ENCODE assay signal across 1 cellular context in the genomic region with DNA sequence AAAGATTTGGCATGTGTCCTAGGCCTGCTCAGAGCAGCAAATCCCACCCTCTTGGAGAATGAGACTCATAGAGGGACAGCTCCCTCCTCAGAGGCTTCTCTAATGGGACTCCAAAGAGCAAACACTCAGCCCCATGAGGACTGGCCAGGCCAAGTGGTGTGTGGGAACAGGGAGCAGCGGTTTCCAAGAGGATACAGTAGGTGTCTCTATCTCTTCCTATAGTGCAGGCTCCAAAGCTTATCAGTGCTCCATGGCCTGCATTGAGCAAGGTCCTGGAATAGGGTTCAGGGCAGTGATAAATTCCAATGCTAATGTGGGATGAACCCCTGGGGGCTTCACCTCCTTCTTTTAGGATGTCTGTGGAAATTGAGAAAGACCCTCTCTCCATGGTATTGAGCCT.
TF ChIP-seq lines count a peak whose summit lies in the region.

No MANE protein-coding gene starts in this region.

TF ChIP-seq in WTC11, 78 proteins besides CTCF, POLR2A, EP300 and RAD21 (continued from another document):
- TF ChIP-seq, protein P1, sequence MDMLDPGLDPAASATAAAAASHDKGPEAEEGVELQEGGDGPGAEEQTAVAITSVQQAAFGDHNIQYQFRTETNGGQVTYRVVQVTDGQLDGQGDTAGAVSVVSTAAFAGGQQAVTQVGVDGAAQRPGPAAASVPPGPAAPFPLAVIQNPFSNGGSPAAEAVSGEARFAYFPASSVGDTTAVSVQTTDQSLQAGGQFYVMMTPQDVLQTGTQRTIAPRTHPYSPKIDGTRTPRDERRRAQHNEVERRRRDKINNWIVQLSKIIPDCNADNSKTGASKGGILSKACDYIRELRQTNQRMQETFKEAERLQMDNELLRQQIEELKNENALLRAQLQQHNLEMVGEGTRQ (CRISPR knock-in tag; IDR thresholded peaks at IDR 0.05): no peak
- TF ChIP-seq, protein P2, sequence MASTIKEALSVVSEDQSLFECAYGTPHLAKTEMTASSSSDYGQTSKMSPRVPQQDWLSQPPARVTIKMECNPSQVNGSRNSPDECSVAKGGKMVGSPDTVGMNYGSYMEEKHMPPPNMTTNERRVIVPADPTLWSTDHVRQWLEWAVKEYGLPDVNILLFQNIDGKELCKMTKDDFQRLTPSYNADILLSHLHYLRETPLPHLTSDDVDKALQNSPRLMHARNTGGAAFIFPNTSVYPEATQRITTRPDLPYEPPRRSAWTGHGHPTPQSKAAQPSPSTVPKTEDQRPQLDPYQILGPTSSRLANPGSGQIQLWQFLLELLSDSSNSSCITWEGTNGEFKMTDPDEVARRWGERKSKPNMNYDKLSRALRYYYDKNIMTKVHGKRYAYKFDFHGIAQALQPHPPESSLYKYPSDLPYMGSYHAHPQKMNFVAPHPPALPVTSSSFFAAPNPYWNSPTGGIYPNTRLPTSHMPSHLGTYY (CRISPR knock-in tag; IDR thresholded peaks at IDR 0.05): no peak
- TF ChIP-seq RORB (CRISPR knock-in tag; IDR thresholded peaks at IDR 0.05) (no peak), ZNF423 (CRISPR knock-in tag; IDR thresholded peaks at IDR 0.05) (no peak), SMAD3 (CRISPR knock-in tag; IDR thresholded peaks at IDR 0.05; ENCODE audit: borderline replicate concordance) (no peak), EMX1 (CRISPR knock-in tag; IDR thresholded peaks at IDR 0.05) (no peak), E2F5 (CRISPR knock-in tag; IDR thresholded peaks at IDR 0.05) (no peak), MXD4 (CRISPR knock-in tag; IDR thresholded peaks at IDR 0.05; ENCODE audit: borderline replicate concordance) (no peak), AR (CRISPR knock-in tag; IDR thresholded peaks at IDR 0.05) (no peak), MLX (CRISPR knock-in tag; IDR thresholded peaks at IDR 0.05) (no peak), HMGXB4 (CRISPR knock-in tag; IDR thresholded peaks at IDR 0.05) (no peak), GRHL2 (CRISPR knock-in tag; IDR thresholded peaks at IDR 0.05; ENCODE audit: insufficient replicate concordance, severe bottlenecking) (no peak), ZNF263 (CRISPR knock-in tag; IDR thresholded peaks at IDR 0.05; ENCODE audit: low read depth) (no peak), TP53 (CRISPR knock-in tag; IDR thresholded peaks at IDR 0.05) (no peak)
